Comparison of ENCODE assay signal across 8 cellular contexts in the genomic region with DNA sequence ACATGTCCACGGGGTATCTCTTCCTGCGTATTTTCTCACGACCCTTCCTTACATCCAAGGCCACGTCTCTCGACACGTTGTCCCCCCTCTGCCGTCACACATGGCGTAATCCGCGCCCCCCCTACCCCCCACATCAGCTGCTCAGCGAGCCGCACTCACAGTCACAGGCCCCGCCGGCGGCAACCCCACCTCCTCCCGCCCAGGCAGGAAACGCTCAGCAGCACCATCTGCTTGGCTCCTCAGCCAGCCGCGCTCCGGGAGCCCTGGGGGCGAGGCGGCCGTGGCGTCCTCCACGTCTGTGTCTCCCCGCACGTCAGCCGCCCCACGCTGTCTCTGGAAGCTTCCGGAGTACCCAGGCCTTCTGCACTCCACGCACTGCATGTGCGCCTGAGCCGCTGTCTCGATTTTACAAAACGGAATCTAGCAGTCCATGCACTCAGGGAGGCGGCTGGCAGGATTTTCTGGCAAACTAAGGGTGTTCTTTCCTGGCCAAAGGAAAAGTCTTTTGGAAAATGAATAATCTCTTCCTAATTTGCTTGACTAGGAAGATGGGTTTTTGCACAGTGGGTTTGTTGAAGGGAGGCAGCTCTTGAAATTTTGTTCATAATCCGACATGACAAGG.
DNase-seq lines count a peak whose midpoint lies in the region; ATAC-seq and TF ChIP-seq lines count a peak whose summit lies in the region.

No MANE protein-coding gene starts in this region.

- H3K27me3 ChIP-seq in HUES48 (ENCODE audit: control insufficient read depth, insufficient read depth, low read length): peaks cover 4% of the 10 kb centered on the region; the same call in 1 of the 2 replicates

- H3K9ac ChIP-seq in HUES48 (ENCODE audit: low read depth, low read length): no peak overlapping the region

- ATAC-seq in GM18505 (IDR thresholded peaks at IDR 0.05; ENCODE audit: unreplicated experiment): peak; percentile 49

- peak; percentile 9 for TF ChIP-seq CTCF in cardiac fibroblast (IDR thresholded peaks at IDR 0.05; ENCODE audit: low read depth, low read length)

- DNase-seq in activated CD4-positive, CD25-positive, alpha-beta regulatory T cell treated with anti-CD3 and anti-CD28 coated beads, Interleukin-2, amount 50 U/mL, for 16 hours (ENCODE audit: low read depth, low spot score): peak; percentile 48
- DNase-seq in cardiac fibroblast (ENCODE audit: low read depth in 2 of 2) (peak; percentile 63 to 70), left kidney (ENCODE audit: low read depth, low spot score) (peak; percentile 87), NOMO-1 treated with DMSO at 0.1 percent for 48 hours (lab: John Stamatoyannopoulos, UW; ENCODE audit: unreplicated experiment) (no peak), AML-193 (lab: John Stamatoyannopoulos, UW) (no peak)
- DNase-seq in stimulated activated CD4-positive, alpha-beta T cell treated with anti-CD3 and anti-CD28 coated beads, TNF-alpha, amount 100 ng/mL, for 24 hours (ENCODE audit: low read depth in 3 of 3): peak; percentile 42 to 61 (median 48)

- no peaks in the 10 kb centered on the region for H3K9me3 ChIP-seq in HUES48 (ENCODE audit: control insufficient read depth, insufficient read depth, low read length)

- H3K4me3 ChIP-seq in HUES48 (ENCODE audit: low read depth, low read length) (no peak overlapping the region), cardiac fibroblast (replicated peaks in 1 of 2; ENCODE audit: low read depth in 2 of 2, low read length in 2 of 2) (peak overlapping the region in 1 of 2 donors; percentile 35)

- no peaks in the 10 kb centered on the region for H3K36me3 ChIP-seq in HUES48 (ENCODE audit: control insufficient read depth, insufficient read depth, low read length)

- H3K27ac ChIP-seq in HUES48 (ENCODE audit: low read depth, low read length): peak overlapping the region; percentile 12

- peak; percentile 10 for TF ChIP-seq POLR2A in GM18505 (IDR thresholded peaks at IDR 0.05; ENCODE audit: borderline replicate concordance, extremely low read depth, insufficient read depth, insufficient read length)

- peaks cover 9% of the 10 kb centered on the region for H3K4me1 ChIP-seq in HUES48 (ENCODE audit: control insufficient read depth, insufficient read depth, low read length)

Comparison
In these comparisons a context has a peak if more than half of its experiments do, and no peak if none do; other contexts are left out.
1. DNase-seq: peak in activated CD4-positive, CD25-positive, alpha-beta regulatory T cell treated with anti-CD3 and anti-CD28 coated beads, Interleukin-2, amount 50 U/mL, for 16 hours (single experiment), cardiac fibroblast (2 of 2), left kidney (single experiment) and stimulated activated CD4-positive, alpha-beta T cell treated with anti-CD3 and anti-CD28 coated beads, TNF-alpha, amount 100 ng/mL, for 24 hours (3 of 3); none in NOMO-1 treated with DMSO at 0.1 percent for 48 hours (single experiment) and AML-193 (0 of 2).